1 cellular context compared by ENCODE assay signal in the genomic region with DNA sequence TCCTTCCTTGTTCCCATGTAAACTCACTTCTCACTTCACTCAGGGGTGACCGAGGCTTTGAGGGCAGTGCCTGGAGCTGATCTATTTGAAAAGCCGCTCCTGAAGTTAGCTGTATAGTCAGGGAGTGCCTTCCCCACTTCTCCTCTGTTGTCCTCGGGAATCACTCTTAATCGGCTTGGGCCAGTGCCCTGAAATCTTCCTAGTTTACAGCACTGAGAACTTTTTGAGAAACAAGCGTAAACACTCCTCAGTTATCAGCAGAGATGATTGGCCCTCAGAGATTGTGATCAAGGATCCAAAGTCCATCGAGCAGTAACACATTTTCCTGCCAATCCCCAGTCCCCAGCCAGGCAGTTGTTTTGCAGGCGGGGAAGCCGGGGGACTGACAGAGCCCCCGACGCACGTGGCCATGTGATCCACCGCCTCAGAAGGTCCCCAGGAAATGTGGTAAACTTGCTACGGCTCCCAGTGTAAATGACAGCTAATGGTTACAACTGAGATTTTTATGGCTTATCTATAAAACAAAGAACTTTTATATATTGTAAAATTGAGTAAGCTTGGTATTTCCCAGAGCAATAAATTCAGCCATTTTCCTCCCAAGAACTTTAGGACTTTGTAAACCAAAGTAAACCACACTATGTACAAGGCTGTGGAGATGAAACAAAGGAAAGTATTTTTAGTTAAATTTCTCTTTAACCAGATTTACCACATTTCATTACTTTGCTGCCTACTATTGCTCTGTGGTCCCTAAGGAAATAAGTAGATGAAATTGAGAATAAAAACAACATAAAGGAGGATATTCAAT.
A peak's percentile ranks its signal among the peaks of the same experiment; 100 is the strongest.
TF ChIP-seq lines count a peak whose summit lies in the region.

No MANE protein-coding gene starts in this region.

TF ChIP-seq in HepG2, 621 proteins besides CTCF, POLR2A, EP300 and RAD21 (continued from another document and continues in another):
- TF ChIP-seq, protein P1, sequence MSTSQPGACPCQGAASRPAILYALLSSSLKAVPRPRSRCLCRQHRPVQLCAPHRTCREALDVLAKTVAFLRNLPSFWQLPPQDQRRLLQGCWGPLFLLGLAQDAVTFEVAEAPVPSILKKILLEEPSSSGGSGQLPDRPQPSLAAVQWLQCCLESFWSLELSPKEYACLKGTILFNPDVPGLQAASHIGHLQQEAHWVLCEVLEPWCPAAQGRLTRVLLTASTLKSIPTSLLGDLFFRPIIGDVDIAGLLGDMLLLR (CRISPR knock-in tag; IDR thresholded peaks at IDR 0.05) = no peak
- no peak for TF ChIP-seq HNRNPH1 (optimal IDR thresholded peaks at IDR 0.05; ENCODE audit: low read depth, low read length)
- TF ChIP-seq HOXA3 (CRISPR knock-in tag; IDR thresholded peaks at IDR 0.05) = peak; percentile 54; the same call in 1 of the 2 replicates
- no peak for TF ChIP-seq SIX1 (CRISPR knock-in tag; IDR thresholded peaks at IDR 0.05; ENCODE audit: borderline replicate concordance)
- TF ChIP-seq ZFP82 (CRISPR knock-in tag; IDR thresholded peaks at IDR 0.05; ENCODE audit: borderline replicate concordance) = no peak
- peak; percentile 48; the same call in 1 of the 2 replicates for TF ChIP-seq GFI1 (CRISPR knock-in tag; IDR thresholded peaks at IDR 0.05; ENCODE audit: borderline replicate concordance)
- TF ChIP-seq FOXP1 (IDR thresholded peaks at IDR 0.05) = no peak
- peak; percentile 45 for TF ChIP-seq FOXP1 (CRISPR knock-in tag; IDR thresholded peaks at IDR 0.05)
- TF ChIP-seq SMARCE1 (IDR thresholded peaks at IDR 0.05; ENCODE audit: borderline replicate concordance) = no peak
- TF ChIP-seq ZNF629 (CRISPR knock-in tag; conservative IDR thresholded peaks at IDR 0.05) = 0 out of 2 replicates have a peak, but pooled peaks have one; percentile 9
- TF ChIP-seq NAIF1 (CRISPR knock-in tag; IDR thresholded peaks at IDR 0.05; ENCODE audit: borderline replicate concordance) = no peak
- TF ChIP-seq ZNF737 (CRISPR knock-in tag; IDR thresholded peaks at IDR 0.05; ENCODE audit: borderline replicate concordance) = no peak
- peak; percentile 56; the same call in 1 of the 2 replicates for TF ChIP-seq NFKB2 (CRISPR knock-in tag; IDR thresholded peaks at IDR 0.05; ENCODE audit: borderline replicate concordance)
- peak; percentile 85 for TF ChIP-seq ZNF772 (CRISPR knock-in tag; IDR thresholded peaks at IDR 0.05)
- TF ChIP-seq RFX1 (IDR thresholded peaks at IDR 0.05) = no peak
- TF ChIP-seq, protein P2, sequence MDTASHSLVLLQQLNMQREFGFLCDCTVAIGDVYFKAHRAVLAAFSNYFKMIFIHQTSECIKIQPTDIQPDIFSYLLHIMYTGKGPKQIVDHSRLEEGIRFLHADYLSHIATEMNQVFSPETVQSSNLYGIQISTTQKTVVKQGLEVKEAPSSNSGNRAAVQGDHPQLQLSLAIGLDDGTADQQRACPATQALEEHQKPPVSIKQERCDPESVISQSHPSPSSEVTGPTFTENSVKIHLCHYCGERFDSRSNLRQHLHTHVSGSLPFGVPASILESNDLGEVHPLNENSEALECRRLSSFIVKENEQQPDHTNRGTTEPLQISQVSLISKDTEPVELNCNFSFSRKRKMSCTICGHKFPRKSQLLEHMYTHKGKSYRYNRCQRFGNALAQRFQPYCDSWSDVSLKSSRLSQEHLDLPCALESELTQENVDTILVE (CRISPR knock-in tag; IDR thresholded peaks at IDR 0.05) = 0 out of 2 replicates have a peak, but pooled peaks have one; percentile 39
- TF ChIP-seq MXI1 (IDR thresholded peaks at IDR 0.05; ENCODE audit: borderline replicate concordance, low read depth, low read length) = peak; percentile 81; the same call in 1 of the 3 replicates
- TF ChIP-seq ZNF605 (CRISPR knock-in tag; IDR thresholded peaks at IDR 0.05) = peak; percentile 77
- TF ChIP-seq ZNF235 (CRISPR knock-in tag; IDR thresholded peaks at IDR 0.05; ENCODE audit: borderline replicate concordance) = 0 out of 2 replicates have a peak, but pooled peaks have one; percentile 25
- peak; percentile 63; the same call in 1 of the 2 replicates for TF ChIP-seq KDM5B (CRISPR knock-in tag; IDR thresholded peaks at IDR 0.05; ENCODE audit: borderline replicate concordance)
- 0 out of 2 replicates have a peak, but pooled peaks have one; percentile 57 for TF ChIP-seq CBX2 (IDR thresholded peaks at IDR 0.05; ENCODE audit: low read depth, low read length)
- no peak for TF ChIP-seq CBX2 (CRISPR knock-in tag; IDR thresholded peaks at IDR 0.05; ENCODE audit: low read depth)
- TF ChIP-seq RBM22 (optimal IDR thresholded peaks at IDR 0.05; ENCODE audit: low read length) = no peak
- TF ChIP-seq, protein P3, sequence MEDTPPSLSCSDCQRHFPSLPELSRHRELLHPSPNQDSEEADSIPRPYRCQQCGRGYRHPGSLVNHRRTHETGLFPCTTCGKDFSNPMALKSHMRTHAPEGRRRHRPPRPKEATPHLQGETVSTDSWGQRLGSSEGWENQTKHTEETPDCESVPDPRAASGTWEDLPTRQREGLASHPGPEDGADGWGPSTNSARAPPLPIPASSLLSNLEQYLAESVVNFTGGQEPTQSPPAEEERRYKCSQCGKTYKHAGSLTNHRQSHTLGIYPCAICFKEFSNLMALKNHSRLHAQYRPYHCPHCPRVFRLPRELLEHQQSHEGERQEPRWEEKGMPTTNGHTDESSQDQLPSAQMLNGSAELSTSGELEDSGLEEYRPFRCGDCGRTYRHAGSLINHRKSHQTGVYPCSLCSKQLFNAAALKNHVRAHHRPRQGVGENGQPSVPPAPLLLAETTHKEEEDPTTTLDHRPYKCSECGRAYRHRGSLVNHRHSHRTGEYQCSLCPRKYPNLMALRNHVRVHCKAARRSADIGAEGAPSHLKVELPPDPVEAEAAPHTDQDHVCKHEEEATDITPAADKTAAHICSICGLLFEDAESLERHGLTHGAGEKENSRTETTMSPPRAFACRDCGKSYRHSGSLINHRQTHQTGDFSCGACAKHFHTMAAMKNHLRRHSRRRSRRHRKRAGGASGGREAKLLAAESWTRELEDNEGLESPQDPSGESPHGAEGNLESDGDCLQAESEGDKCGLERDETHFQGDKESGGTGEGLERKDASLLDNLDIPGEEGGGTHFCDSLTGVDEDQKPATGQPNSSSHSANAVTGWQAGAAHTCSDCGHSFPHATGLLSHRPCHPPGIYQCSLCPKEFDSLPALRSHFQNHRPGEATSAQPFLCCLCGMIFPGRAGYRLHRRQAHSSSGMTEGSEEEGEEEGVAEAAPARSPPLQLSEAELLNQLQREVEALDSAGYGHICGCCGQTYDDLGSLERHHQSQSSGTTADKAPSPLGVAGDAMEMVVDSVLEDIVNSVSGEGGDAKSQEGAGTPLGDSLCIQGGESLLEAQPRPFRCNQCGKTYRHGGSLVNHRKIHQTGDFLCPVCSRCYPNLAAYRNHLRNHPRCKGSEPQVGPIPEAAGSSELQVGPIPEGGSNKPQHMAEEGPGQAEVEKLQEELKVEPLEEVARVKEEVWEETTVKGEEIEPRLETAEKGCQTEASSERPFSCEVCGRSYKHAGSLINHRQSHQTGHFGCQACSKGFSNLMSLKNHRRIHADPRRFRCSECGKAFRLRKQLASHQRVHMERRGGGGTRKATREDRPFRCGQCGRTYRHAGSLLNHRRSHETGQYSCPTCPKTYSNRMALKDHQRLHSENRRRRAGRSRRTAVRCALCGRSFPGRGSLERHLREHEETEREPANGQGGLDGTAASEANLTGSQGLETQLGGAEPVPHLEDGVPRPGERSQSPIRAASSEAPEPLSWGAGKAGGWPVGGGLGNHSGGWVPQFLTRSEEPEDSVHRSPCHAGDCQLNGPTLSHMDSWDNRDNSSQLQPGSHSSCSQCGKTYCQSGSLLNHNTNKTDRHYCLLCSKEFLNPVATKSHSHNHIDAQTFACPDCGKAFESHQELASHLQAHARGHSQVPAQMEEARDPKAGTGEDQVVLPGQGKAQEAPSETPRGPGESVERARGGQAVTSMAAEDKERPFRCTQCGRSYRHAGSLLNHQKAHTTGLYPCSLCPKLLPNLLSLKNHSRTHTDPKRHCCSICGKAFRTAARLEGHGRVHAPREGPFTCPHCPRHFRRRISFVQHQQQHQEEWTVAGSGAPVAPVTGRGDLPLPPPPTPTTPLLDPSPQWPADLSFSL (CRISPR knock-in tag; IDR thresholded peaks at IDR 0.05) = no peak
- 0 out of 2 replicates have a peak, but pooled peaks have one; percentile 33 for TF ChIP-seq SMAD3 (CRISPR knock-in tag; IDR thresholded peaks at IDR 0.05)
- 0 out of 2 replicates have a peak, but pooled peaks have one; percentile 25 for TF ChIP-seq FOXA3 (CRISPR knock-in tag; IDR thresholded peaks at IDR 0.05)
- TF ChIP-seq HOXA5 (CRISPR knock-in tag; IDR thresholded peaks at IDR 0.05) = peak; percentile 64; the same call in 1 of the 2 replicates
- peak; percentile 44; the same call in 1 of the 2 replicates for TF ChIP-seq HMG20A (CRISPR knock-in tag; IDR thresholded peaks at IDR 0.05; ENCODE audit: borderline replicate concordance)
- 0 out of 2 replicates have a peak, but pooled peaks have one; percentile 49 for TF ChIP-seq ATF7-NPFF (CRISPR knock-in tag; IDR thresholded peaks at IDR 0.05; ENCODE audit: low read depth)
- TF ChIP-seq, protein P4, sequence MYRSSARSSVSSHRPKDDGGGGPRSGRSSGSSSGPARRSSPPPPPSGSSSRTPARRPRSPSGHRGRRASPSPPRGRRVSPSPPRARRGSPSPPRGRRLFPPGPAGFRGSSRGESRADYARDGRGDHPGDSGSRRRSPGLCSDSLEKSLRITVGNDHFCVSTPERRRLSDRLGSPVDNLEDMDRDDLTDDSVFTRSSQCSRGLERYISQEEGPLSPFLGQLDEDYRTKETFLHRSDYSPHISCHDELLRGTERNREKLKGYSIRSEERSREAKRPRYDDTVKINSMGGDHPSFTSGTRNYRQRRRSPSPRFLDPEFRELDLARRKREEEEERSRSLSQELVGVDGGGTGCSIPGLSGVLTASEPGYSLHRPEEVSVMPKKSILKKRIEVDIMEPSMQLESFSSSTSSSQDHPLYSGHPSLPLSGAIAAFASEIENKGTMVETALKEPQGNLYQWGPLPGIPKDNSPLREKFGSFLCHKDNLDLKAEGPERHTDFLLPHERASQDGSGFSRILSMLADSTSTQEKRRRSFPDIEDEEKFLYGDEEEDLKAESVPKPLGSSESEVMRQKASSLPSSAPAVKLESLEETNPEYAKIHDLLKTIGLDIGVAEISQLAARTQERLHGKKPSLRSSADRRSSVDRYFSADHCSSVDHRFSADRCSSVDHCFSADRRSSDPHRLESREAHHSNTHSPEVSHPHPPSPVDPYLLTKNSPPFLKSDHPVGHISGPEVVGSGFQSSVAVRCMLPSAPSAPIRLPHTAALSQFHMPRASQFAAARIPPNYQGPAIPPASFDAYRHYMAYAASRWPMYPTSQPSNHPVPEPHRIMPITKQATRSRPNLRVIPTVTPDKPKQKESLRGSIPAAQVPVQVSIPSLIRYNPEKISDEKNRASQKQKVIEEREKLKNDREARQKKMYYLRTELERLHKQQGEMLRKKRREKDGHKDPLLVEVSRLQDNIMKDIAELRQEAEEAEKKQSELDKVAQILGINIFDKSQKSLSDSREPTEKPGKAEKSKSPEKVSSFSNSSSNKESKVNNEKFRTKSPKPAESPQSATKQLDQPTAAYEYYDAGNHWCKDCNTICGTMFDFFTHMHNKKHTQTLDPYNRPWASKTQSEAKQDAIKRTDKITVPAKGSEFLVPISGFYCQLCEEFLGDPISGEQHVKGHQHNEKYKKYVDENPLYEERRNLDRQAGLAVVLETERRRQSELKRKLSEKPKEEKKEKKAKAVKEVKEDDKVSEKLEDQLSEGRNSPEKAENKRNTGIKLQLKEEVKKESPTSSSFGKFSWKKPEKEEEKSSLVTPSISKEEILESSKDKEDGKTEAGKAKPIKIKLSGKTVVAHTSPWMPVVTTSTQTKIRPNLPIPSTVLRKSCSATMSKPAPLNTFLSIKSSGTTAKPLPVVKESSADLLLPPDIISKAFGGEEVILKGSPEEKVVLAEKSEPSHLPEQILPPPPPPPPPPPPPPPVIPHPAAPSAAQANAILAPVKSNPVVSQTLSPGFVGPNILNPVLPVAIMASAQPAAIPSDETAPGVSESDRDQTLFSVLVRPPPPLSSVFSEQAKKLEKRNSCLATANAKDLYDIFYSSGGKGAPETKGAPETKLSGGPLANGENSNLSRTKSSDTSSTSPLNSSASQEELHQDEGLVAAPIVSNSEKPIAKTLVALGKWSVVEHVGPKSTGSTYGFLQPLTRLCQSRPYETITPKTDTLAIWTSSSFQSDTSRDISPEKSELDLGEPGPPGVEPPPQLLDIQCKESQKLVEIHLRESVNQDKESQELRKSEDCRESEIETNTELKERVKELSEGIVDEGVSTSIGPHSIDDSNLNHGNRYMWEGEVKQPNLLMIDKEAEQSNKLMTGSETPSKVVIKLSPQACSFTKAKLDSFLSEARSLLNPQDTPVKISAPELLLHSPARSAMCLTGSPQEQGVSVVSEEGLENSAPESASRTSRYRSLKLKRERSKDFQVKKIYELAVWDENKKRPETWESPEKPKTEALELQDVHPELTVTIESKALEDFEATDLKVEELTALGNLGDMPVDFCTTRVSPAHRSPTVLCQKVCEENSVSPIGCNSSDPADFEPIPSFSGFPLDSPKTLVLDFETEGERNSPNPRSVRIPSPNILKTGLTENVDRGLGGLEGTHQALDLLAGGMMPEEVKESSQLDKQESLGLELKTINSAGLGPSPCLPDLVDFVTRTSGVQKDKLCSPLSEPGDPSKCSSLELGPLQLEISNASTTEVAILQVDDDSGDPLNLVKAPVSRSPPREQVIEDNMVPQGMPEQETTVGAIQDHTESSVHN (CRISPR knock-in tag; IDR thresholded peaks at IDR 0.05) = 0 out of 2 replicates have a peak, but pooled peaks have one; percentile 57
- TF ChIP-seq ELF3 (CRISPR knock-in tag; IDR thresholded peaks at IDR 0.05) = peak; percentile 14; the same call in 1 of the 2 replicates
- TF ChIP-seq DPF2 (CRISPR knock-in tag; IDR thresholded peaks at IDR 0.05; ENCODE audit: borderline replicate concordance, low read depth) = 0 out of 2 replicates have a peak, but pooled peaks have one; percentile 26
- TF ChIP-seq MYC (CRISPR knock-in tag; IDR thresholded peaks at IDR 0.05; ENCODE audit: borderline replicate concordance) = peak; percentile 84
- TF ChIP-seq, protein P5, sequence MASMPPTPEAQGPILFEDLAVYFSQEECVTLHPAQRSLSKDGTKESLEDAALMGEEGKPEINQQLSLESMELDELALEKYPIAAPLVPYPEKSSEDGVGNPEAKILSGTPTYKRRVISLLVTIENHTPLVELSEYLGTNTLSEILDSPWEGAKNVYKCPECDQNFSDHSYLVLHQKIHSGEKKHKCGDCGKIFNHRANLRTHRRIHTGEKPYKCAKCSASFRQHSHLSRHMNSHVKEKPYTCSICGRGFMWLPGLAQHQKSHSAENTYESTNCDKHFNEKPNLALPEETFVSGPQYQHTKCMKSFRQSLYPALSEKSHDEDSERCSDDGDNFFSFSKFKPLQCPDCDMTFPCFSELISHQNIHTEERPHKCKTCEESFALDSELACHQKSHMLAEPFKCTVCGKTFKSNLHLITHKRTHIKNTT (CRISPR knock-in tag; IDR thresholded peaks at IDR 0.05) = no peak
- TF ChIP-seq SOX13 (IDR thresholded peaks at IDR 0.05) = no peak
- peak in 1 of 2 experiments; percentile 51; a peak in 2 of 4 replicates for TF ChIP-seq SOX13 (CRISPR knock-in tag; conservative IDR thresholded peaks at IDR 0.05 in 1 of 2, IDR thresholded peaks at IDR 0.05 in 1 of 2)
- TF ChIP-seq ZNF333 (CRISPR knock-in tag; IDR thresholded peaks at IDR 0.05; ENCODE audit: borderline replicate concordance) = peak; percentile 29; the same call in 1 of the 2 replicates
- peak; percentile 50; the same call in 1 of the 2 replicates for TF ChIP-seq THAP11 (CRISPR knock-in tag; IDR thresholded peaks at IDR 0.05)
- TF ChIP-seq, protein P6, sequence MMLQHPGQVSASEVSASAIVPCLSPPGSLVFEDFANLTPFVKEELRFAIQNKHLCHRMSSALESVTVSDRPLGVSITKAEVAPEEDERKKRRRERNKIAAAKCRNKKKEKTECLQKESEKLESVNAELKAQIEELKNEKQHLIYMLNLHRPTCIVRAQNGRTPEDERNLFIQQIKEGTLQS (CRISPR knock-in tag; IDR thresholded peaks at IDR 0.05) = no peak
- TF ChIP-seq ZNF547 (CRISPR knock-in tag; IDR thresholded peaks at IDR 0.05) = 0 out of 2 replicates have a peak, but pooled peaks have one; percentile 40
